ENCODE assay signal across 19 cellular contexts in the genomic region with DNA sequence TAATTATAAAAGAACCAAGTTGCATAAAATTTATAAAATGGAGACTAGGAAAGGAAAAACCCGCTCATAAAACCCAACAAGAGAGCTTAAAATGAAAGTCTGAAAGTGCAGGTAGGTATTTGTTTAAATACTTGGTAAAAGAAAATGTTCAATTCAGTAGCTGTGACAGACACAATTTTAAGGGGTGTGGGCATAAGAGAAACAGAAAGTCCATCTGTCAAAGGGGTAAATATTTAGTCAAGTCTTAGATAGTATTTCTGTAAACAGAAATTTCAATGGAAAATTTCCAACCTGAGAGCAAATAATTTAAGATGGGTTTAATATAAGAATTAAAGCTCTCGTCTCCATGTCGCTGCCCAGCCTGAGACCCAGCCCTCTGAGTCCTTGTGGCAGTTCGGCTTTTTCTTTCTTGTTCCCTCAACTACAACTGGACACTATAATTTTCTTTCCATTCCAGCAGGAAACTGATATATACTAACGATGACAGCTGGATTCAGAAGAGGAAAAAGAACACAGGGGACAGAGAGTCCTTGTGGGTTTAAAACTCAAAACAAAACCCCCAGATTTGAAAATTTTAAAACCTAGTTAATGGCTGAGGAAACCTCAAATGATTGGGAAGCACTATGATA.
A peak's percentile ranks its signal among the peaks of the same experiment; 100 is the strongest.
DNase-seq lines count a peak whose midpoint lies in the region; ATAC-seq and TF ChIP-seq lines count a peak whose summit lies in the region.
"Had no signal": no experiment of that assay in that cellular context is flagged by ENCODE, and none has a peak within 500 bp of the region (broad histone marks: within the 10 kb centered on the region; RNA-seq: fewer than 3 reads in every experiment).

No MANE protein-coding gene starts in this region.

- H3K27ac ChIP-seq in muscle layer of colon (ENCODE audit: low read depth, low read length) (peak overlapping the region; percentile 88), transverse colon (peak overlapping the region; percentile 64 to 72 (median 67))

- intact Hi-C loops in transverse colon (cut with DNase I; ENCODE audit: low total_unique reads): no loop called here

- H3K9ac ChIP-seq in endocrine pancreas (ENCODE audit: control insufficient read depth, insufficient read depth, low read length): peak overlapping the region; percentile 51
- no peak overlapping the region for H3K9ac ChIP-seq in muscle layer of colon (ENCODE audit: low read length)

- in situ Hi-C loops in transverse colon (cut with MboI; ENCODE audit: low pct_ligation_motif_present in 1 of 4, low pct_unique_long_range_greater_than_20kb in 1 of 4, low sequenced_read_pairs in 3 of 4): no loop called here

- peak overlapping the region; percentile 72 for H3K4me3 ChIP-seq in endocrine pancreas (ENCODE audit: control insufficient read depth, insufficient read depth, low read length)
- H3K4me3 ChIP-seq in muscle layer of colon (ENCODE audit: low read depth in 1 of 2, low read length in 2 of 2): no peak overlapping the region
- no peak overlapping the region for H3K4me3 ChIP-seq in transverse colon
- H3K4me3 ChIP-seq: mucosa of descending colon, PC-9, testis had no signal

- no peak for ATAC-seq in HG03196 (IDR thresholded peaks at IDR 0.05; ENCODE audit: unreplicated experiment)
- ATAC-seq: activated CD4-positive, CD25-positive, alpha-beta regulatory T cell treated with anti-CD3 and anti-CD28 coated beads, Interleukin-2, amount 50 U/mL, for 24 hours; activated T-helper 17 cell treated with anti-CD3 and anti-CD28 coated beads, Interleukin-2, amount 50 U/mL, for 72 hours; mucosa of descending colon had no signal

- WGBS in transverse colon (ENCODE audit: low coverage in 1 of 2), 2 donors: 69 to 70% methylated on average over 5 of the region's 5 CpGs

- H3K36me3 ChIP-seq in endocrine pancreas (ENCODE audit: control insufficient read depth, insufficient read depth, low read length) (no peaks in the 10 kb centered on the region), muscle layer of colon (ENCODE audit: insufficient read depth, low read length) (peaks cover 3% of the 10 kb centered on the region), transverse colon (no peaks in the 10 kb centered on the region)
- H3K36me3 ChIP-seq: BE2C had no signal

- no peaks in the 10 kb centered on the region for H3K9me3 ChIP-seq in endocrine pancreas (ENCODE audit: control insufficient read depth, low read length)
- H3K9me3 ChIP-seq in muscle layer of colon (ENCODE audit: low read length): no peaks in the 10 kb centered on the region
- H3K9me3 ChIP-seq in transverse colon: no peaks in the 10 kb centered on the region
- H3K9me3 ChIP-seq: BE2C, mucosa of descending colon, testis had no signal

- no peak for TF ChIP-seq POLR2A in transverse colon (IDR thresholded peaks at IDR 0.05)

- H3K4me1 ChIP-seq in endocrine pancreas (ENCODE audit: control insufficient read depth, insufficient read depth, low read length): peaks cover 7% of the 10 kb centered on the region
- peaks cover 40% of the 10 kb centered on the region for H3K4me1 ChIP-seq in muscle layer of colon (ENCODE audit: insufficient read depth, low read length)
- H3K4me1 ChIP-seq in transverse colon: peaks cover 12 to 38% (median 17%) of the 10 kb centered on the region in 4 donors

- no peak for TF ChIP-seq CTCF in transverse colon (IDR thresholded peaks at IDR 0.05)

- DNase-seq in NCI-H1092 treated with DMSO at 0.1 percent for 48 hours (lab: John Stamatoyannopoulos, UW) (peak; percentile 36), NCI-H1092 (lab: John Stamatoyannopoulos, UW) (no peak), transverse colon (no peak), NCI-H510A treated with DMSO at 0.1 percent for 48 hours (lab: John Stamatoyannopoulos, UW) (no peak), iPS-NIHi7 (ENCODE audit: extremely low spot score) (no peak)
- DNase-seq: 8988T; activated CD8-positive, alpha-beta memory T cell treated with anti-CD3 and anti-CD28 coated beads for 24 hours; activated naive CD8-positive, alpha-beta T cell treated with anti-CD3 and anti-CD28 coated beads, Interleukin-2, amount 10 ng/mL, durations not matched to agents 7 days and 5 days; BE2C; Kasumi-1; mucosa of descending colon; NCI-H524 treated with DMSO at 0.1 percent for 48 hours; PC-9; testis had no signal

- H3K27me3 ChIP-seq in endocrine pancreas (ENCODE audit: control insufficient read depth, insufficient read depth, low read length): no peaks in the 10 kb centered on the region
- H3K27me3 ChIP-seq in muscle layer of colon (ENCODE audit: control insufficient read depth in 1 of 2, insufficient read depth in 2 of 2, low read length in 2 of 2): no peaks in the 10 kb centered on the region
- no peaks in the 10 kb centered on the region for H3K27me3 ChIP-seq in transverse colon
- H3K27me3 ChIP-seq: BE2C, testis had no signal

- TF ChIP-seq EP300 in transverse colon (IDR thresholded peaks at IDR 0.05; ENCODE audit: low read depth): no peak
